In the genomic region with DNA sequence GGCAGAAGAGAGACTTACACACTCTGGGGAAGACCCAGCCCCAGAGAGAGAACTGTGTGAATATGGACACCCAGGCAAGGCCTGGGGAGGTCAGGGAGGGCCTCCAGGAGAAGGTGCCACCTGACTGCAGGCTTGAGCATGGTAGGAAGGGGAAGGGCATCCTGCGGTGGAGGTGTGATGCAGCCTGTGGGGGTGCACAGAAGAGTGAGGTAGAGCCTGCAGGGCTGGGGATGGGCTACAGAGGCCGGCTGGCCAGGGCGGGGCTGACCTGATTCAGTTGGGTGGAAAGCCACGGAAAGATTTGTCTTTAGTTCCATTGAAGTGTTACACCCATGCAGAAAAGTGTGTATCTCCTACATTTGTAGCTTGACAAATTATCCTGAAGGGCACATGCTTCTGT, we compare ENCODE assay signal across 10 cellular contexts. TPM values are rescaled to one million over a fixed set of nuclear protein-coding genes. Genes with fewer than 3 reads are reported as not detected.
DNase-seq lines count a peak whose midpoint lies in the region; ATAC-seq and TF ChIP-seq lines count a peak whose summit lies in the region.
"Had no signal": no experiment of that assay in that cellular context is flagged by ENCODE, and none has a peak within 500 bp of the region (broad histone marks: within the 10 kb centered on the region; RNA-seq: fewer than 3 reads in every experiment).

No MANE protein-coding gene starts in this region.

- H3K14ac ChIP-seq in IMR-90 (replicated peaks; ENCODE audit: low read depth, low read length) = peak overlapping the region; percentile 24

- H3K23ac ChIP-seq in IMR-90 (ENCODE audit: low read depth, low read length) = 0 out of 2 replicates have a peak overlapping the region, but pooled peaks have one; percentile 30

- no peak overlapping the region; the same call in 1 of the 3 replicates for H2BK15ac ChIP-seq in IMR-90 (ENCODE audit: low read depth, low read length)

- H3K56ac ChIP-seq in IMR-90 (ENCODE audit: extremely low read depth, insufficient read depth, low read length) = no peak overlapping the region

- dilution Hi-C loops in IMR-90 (cut with HindIII; ENCODE audit: low sequenced_read_pairs, unreplicated experiment) = no loop called here

- peak overlapping the region; percentile 60 for H3K27ac ChIP-seq in IMR-90 (ENCODE audit: insufficient read depth, low read length)

- H3K36me3 ChIP-seq in IMR-90 (ENCODE audit: control insufficient read depth, insufficient read depth, low read length) = peaks cover 39% of the 10 kb centered on the region

- peak overlapping the region; percentile 28; the same call in 1 of the 2 replicates for H4K91ac ChIP-seq in IMR-90 (ENCODE audit: insufficient read depth, low read depth, low read length)

- peak overlapping the region; percentile 47 for H2BK5ac ChIP-seq in IMR-90 (ENCODE audit: low read depth, low read length, poor library complexity, severe bottlenecking)

- H2BK20ac ChIP-seq in IMR-90 (ENCODE audit: low read depth, low read length) = no peak overlapping the region

- H3K4me3 ChIP-seq in IMR-90 (ENCODE audit: insufficient read depth, low read depth, low read length) = no peak overlapping the region

- ATAC-seq in GM18502 (IDR thresholded peaks at IDR 0.05; ENCODE audit: poor library complexity, unreplicated experiment) (peak; percentile 37), GM21576 (IDR thresholded peaks at IDR 0.05; ENCODE audit: unreplicated experiment) (peak; percentile 34), IMR-90 (ENCODE audit: low read depth) (no peak)

- no TSS peak for BruUV-seq in IMR-90 (replicated peaks; lab: Mats Ljungman, UMichigan)

- H3K4me1 Mint-ChIP-seq in nephron = peaks cover 81% of the 10 kb centered on the region
- peaks cover 22% of the 10 kb centered on the region for H3K4me1 Mint-ChIP-seq in activated T-helper 2 cell treated with anti-CD3 and anti-CD28 coated beads, Interferon-gamma antibody, Interleukin-2, Interleukin-4, amounts not matched to agents 10 μg/mL and 5 μg/mL and 100 μg/mL, durations not matched to agents 14 hours and 24 hours and 36 hours (ENCODE audit: low read depth)

- peaks cover 97% of the 10 kb centered on the region for H4K20me1 ChIP-seq in IMR-90 (ENCODE audit: insufficient read depth, low read length)

- no CpG with 5 or more reads among the region's 4 CpGs for WGBS in IMR-90 (ENCODE audit: extremely low coverage in 2 of 2, insufficient read length in 1 of 2), 2 experiments

- TF ChIP-seq POLR2A in IMR-90 (IDR thresholded peaks at IDR 0.05; ENCODE audit: low read depth, low read length) = no peak

- H3K27me3 ChIP-seq in IMR-90 (ENCODE audit: control insufficient read depth, insufficient read depth, low read length) = no peaks in the 10 kb centered on the region

- H3K4me2 ChIP-seq in IMR-90 (ENCODE audit: low read depth, low read length) = no peak overlapping the region

- H3K9me3 ChIP-seq in IMR-90 (ENCODE audit: control insufficient read depth, insufficient read depth, low read length) = no peaks in the 10 kb centered on the region

- H4K5ac ChIP-seq in IMR-90 (ENCODE audit: low read depth, low read length) = no peak overlapping the region

- CTCF ChIA-PET in IMR-90 (lab: Yijun Ruan, JAX) = no interaction called here

- peaks cover 30% of the 10 kb centered on the region for H3K36me3 Mint-ChIP-seq in nephron (ENCODE audit: low read depth)
- peaks cover 5% of the 10 kb centered on the region for H3K36me3 Mint-ChIP-seq in activated T-helper 2 cell treated with anti-CD3 and anti-CD28 coated beads, Interferon-gamma antibody, Interleukin-2, Interleukin-4, amounts not matched to agents 10 μg/mL and 5 μg/mL and 100 μg/mL, durations not matched to agents 14 hours and 24 hours and 36 hours (ENCODE audit: low read depth)

- TF ChIP-seq RAD21 in IMR-90 (IDR thresholded peaks at IDR 0.05; ENCODE audit: low read length) = no peak

- no peak overlapping the region for H3K4me3 Mint-ChIP-seq in nephron
- H3K4me3 Mint-ChIP-seq in activated T-helper 2 cell treated with anti-CD3 and anti-CD28 coated beads, Interferon-gamma antibody, Interleukin-2, Interleukin-4, amounts not matched to agents 10 μg/mL and 5 μg/mL and 100 μg/mL, durations not matched to agents 14 hours and 24 hours and 36 hours (ENCODE audit: low read depth) = no peak overlapping the region

- H2AK9ac ChIP-seq in IMR-90 (replicated peaks; ENCODE audit: low read depth, low read length, poor library complexity) = no peak overlapping the region

- peak overlapping the region; percentile 6 for H2AK5ac ChIP-seq in IMR-90 (ENCODE audit: low read depth, low read length)

- H2BK120ac ChIP-seq in IMR-90 (ENCODE audit: low read depth, low read length) = peak overlapping the region; percentile 4; the same call in 1 of the 2 replicates

- DNase-seq in IMR-90 (no peak), NOMO-1 treated with dmso at 0.1 percent for 144 hours (lab: John Stamatoyannopoulos, UW; ENCODE audit: unreplicated experiment) (no peak), putamen (ENCODE audit: low spot score) (no peak)
- no peak for DNase-seq in stimulated activated CD4-positive, alpha-beta T cell treated with anti-CD3 and anti-CD28 coated beads, Interleukin-1b, Interleukin-23, amount 100 ng/mL, for 48 hours
- no peak for DNase-seq in activated T-helper 2 cell treated with anti-CD3 and anti-CD28 coated beads, Interferon-gamma antibody, Interleukin-2, Interleukin-4, amounts not matched to agents 10 μg/mL and 5 μg/mL and 100 μg/mL, durations not matched to agents 14 hours and 24 hours and 36 hours (ENCODE audit: low spot score)
- DNase-seq: NCI-H526 treated with DMSO at 0.1 percent for 48 hours; stimulated activated CD4-positive, alpha-beta T cell treated with anti-CD3 and anti-CD28 coated beads, Interleukin-4, amount 100 ng/mL, for 1 hour had no signal

- peaks cover 52 to 100% of the 10 kb centered on the region in 2 experiments for H3K79me1 ChIP-seq in IMR-90 (ENCODE audit: low read depth in 1 of 2, low read length in 2 of 2)

- POLR2A ChIA-PET in IMR-90 (lab: Charles Lee; ENCODE audit: unreplicated experiment) = no interaction called here

- peak overlapping the region; percentile 52 for H3K4ac ChIP-seq in IMR-90 (ENCODE audit: low read depth, low read length)

- peaks cover 53% of the 10 kb centered on the region for H3K9me1 ChIP-seq in IMR-90 (ENCODE audit: insufficient read depth, low read length)

- in situ Hi-C loops in IMR-90 (cut with MboI; ENCODE audit: low sequenced_read_pairs) = no loop called here

- peak overlapping the region; percentile 20 to 22; a peak in 1 of 4 replicates for H4K8ac ChIP-seq in IMR-90 (ENCODE audit: low read depth in 2 of 2, low read length in 2 of 2)

- H2AFZ ChIP-seq in IMR-90 (replicated peaks; ENCODE audit: low read length, poor library complexity) = no peak overlapping the region

- no peaks in the 10 kb centered on the region for H3K27me3 Mint-ChIP-seq in nephron (ENCODE audit: low read depth)
- H3K27me3 Mint-ChIP-seq in activated T-helper 2 cell treated with anti-CD3 and anti-CD28 coated beads, Interferon-gamma antibody, Interleukin-2, Interleukin-4, amounts not matched to agents 10 μg/mL and 5 μg/mL and 100 μg/mL, durations not matched to agents 14 hours and 24 hours and 36 hours (ENCODE audit: low read depth) = no peaks in the 10 kb centered on the region

- peaks cover 52% of the 10 kb centered on the region for H3K4me1 ChIP-seq in IMR-90 (ENCODE audit: control insufficient read depth, insufficient read depth, low read length)

- no peak overlapping the region for H3K9ac ChIP-seq in IMR-90 (ENCODE audit: low read depth, low read length)

- no peaks in the 10 kb centered on the region for H3K9me3 Mint-ChIP-seq in nephron
- H3K9me3 Mint-ChIP-seq in activated T-helper 2 cell treated with anti-CD3 and anti-CD28 coated beads, Interferon-gamma antibody, Interleukin-2, Interleukin-4, amounts not matched to agents 10 μg/mL and 5 μg/mL and 100 μg/mL, durations not matched to agents 14 hours and 24 hours and 36 hours = no peaks in the 10 kb centered on the region

- H3K27ac Mint-ChIP-seq in nephron = peak overlapping the region; percentile 85 to 94 (median 88)
- no peak overlapping the region for H3K27ac Mint-ChIP-seq in activated T-helper 2 cell treated with anti-CD3 and anti-CD28 coated beads, Interferon-gamma antibody, Interleukin-2, Interleukin-4, amounts not matched to agents 10 μg/mL and 5 μg/mL and 100 μg/mL, durations not matched to agents 14 hours and 24 hours and 36 hours

- intact Hi-C loops in IMR-90 (cut with micrococcal nuclease) = no loop called here
- intact Hi-C loops in activated T-helper 2 cell treated with anti-CD3 and anti-CD28 coated beads, Interferon-gamma antibody, Interleukin-2, Interleukin-4, amounts not matched to agents 10 μg/mL and 5 μg/mL and 100 μg/mL, durations not matched to agents 14 hours and 24 hours and 36 hours (cut with micrococcal nuclease) = no loop called here

- H3K18ac ChIP-seq in IMR-90 (ENCODE audit: low read depth, low read length) = no peak overlapping the region

- TF ChIP-seq CTCF in IMR-90 (conservative IDR thresholded peaks at IDR 0.05; ENCODE audit: low read depth, low read length) (no peak), nephron (IDR thresholded peaks at IDR 0.05; ENCODE audit: unreplicated experiment in 3 of 3) (no peak)

TF ChIP-seq in IMR-90, 13 proteins besides CTCF, POLR2A, EP300 and RAD21 (continues in another document):
- TF ChIP-seq RCOR1 (IDR thresholded peaks at IDR 0.05; ENCODE audit: insufficient replicate concordance, low read length) (no peak), FOS (IDR thresholded peaks at IDR 0.05; ENCODE audit: low read depth, low read length) (no peak), MXI1 (IDR thresholded peaks at IDR 0.05; ENCODE audit: borderline replicate concordance, low read depth, low read length) (no peak), BHLHE40 (IDR thresholded peaks at IDR 0.05; ENCODE audit: low read depth, low read length) (no peak), SMC3 (IDR thresholded peaks at IDR 0.05; ENCODE audit: low read depth, low read length) (no peak), CHD1 (IDR thresholded peaks at IDR 0.05; ENCODE audit: low read depth, low read length) (no peak)
- TF ChIP-seq, protein P1, sequence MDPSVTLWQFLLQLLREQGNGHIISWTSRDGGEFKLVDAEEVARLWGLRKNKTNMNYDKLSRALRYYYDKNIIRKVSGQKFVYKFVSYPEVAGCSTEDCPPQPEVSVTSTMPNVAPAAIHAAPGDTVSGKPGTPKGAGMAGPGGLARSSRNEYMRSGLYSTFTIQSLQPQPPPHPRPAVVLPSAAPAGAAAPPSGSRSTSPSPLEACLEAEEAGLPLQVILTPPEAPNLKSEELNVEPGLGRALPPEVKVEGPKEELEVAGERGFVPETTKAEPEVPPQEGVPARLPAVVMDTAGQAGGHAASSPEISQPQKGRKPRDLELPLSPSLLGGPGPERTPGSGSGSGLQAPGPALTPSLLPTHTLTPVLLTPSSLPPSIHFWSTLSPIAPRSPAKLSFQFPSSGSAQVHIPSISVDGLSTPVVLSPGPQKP (IDR thresholded peaks at IDR 0.05; ENCODE audit: borderline replicate concordance, low read depth, low read length) = no peak

RNA-seq across cellular contexts. Expression of a gene that starts 47.6 kb away (rescaled TPM):
- total RNA-seq in IMR-90 (2012; rRNA removed) = 6.6 and 6.7 TPM in 2 replicates
- polyA plus RNA-seq in IMR-90 (2012; rRNA removed) = 43.2 and 48.7 TPM in 2 replicates
- 39.5 and 51.2 TPM in 2 replicates for polyA plus RNA-seq in IMR-90 (2012; cell fraction: cytosol; rRNA removed)
- polyA plus RNA-seq in IMR-90 (2012; cell fraction: nucleus; rRNA removed; ENCODE audit: low replicate concordance) = 57.0 and 113 TPM in 2 replicates
- total RNA-seq in activated T-helper 2 cell treated with anti-CD3 and anti-CD28 coated beads, Interferon-gamma antibody, Interleukin-2, Interleukin-4, amounts not matched to agents 10 μg/mL and 5 μg/mL and 100 μg/mL, durations not matched to agents 14 hours and 24 hours and 36 hours = 79.2 and 80.4 TPM in 2 replicates

Comparison
In these comparisons a context has a peak if more than half of its experiments do, and no peak if none do; other contexts are left out.
1. RNA of a gene that starts 47.6 kb away (total RNA-seq): 79.2 to 80.4 TPM in activated T-helper 2 cell treated with anti-CD3 and anti-CD28 coated beads, Interferon-gamma antibody, Interleukin-2, Interleukin-4, amounts not matched to agents 10 μg/mL and 5 μg/mL and 100 μg/mL, durations not matched to agents 14 hours and 24 hours and 36 hours; 6.6 to 6.7 TPM in IMR-90; every median in the first group is over 10 times any median in the second.